1 cellular context compared by ENCODE assay signal in genomic region chr7:148299335-148299734, GRCh38.
TF ChIP-seq lines count a peak whose summit lies in the region.

No MANE protein-coding gene starts in this region.

TF ChIP-seq in K562, 482 proteins besides CTCF, POLR2A, EP300 and RAD21 (continued from another document):
- TF ChIP-seq MBD1 (CRISPR knock-in tag; IDR thresholded peaks at IDR 0.05) (no peak), NR3C1 (CRISPR knock-in tag; IDR thresholded peaks at IDR 0.05) (no peak), ATF2 (CRISPR knock-in tag; IDR thresholded peaks at IDR 0.05) (no peak), WHSC1 (IDR thresholded peaks at IDR 0.05; ENCODE audit: low read length) (no peak), MAX (CRISPR knock-in tag; IDR thresholded peaks at IDR 0.05) (no peak), ZNF586 (CRISPR knock-in tag; conservative IDR thresholded peaks at IDR 0.05) (no peak), NCOA6 (IDR thresholded peaks at IDR 0.05) (no peak), SUPT5H (IDR thresholded peaks at IDR 0.05) (no peak), MTA1 (IDR thresholded peaks at IDR 0.05; ENCODE audit: borderline replicate concordance) (no peak), ARID4B (CRISPR knock-in tag; IDR thresholded peaks at IDR 0.05) (no peak), NR4A1 (CRISPR knock-in tag; IDR thresholded peaks at IDR 0.05) (no peak), NR4A1 (tag; IDR thresholded peaks at IDR 0.05) (no peak), CC2D1A (IDR thresholded peaks at IDR 0.05) (no peak), PML (IDR thresholded peaks at IDR 0.05; ENCODE audit: low read length) (no peak), ZNF239 (CRISPR knock-in tag; IDR thresholded peaks at IDR 0.05) (no peak), HOXB6 (CRISPR knock-in tag; IDR thresholded peaks at IDR 0.05; ENCODE audit: borderline replicate concordance) (no peak)
